Comparison of ENCODE assay signal across 12 cellular contexts in the genomic region with DNA sequence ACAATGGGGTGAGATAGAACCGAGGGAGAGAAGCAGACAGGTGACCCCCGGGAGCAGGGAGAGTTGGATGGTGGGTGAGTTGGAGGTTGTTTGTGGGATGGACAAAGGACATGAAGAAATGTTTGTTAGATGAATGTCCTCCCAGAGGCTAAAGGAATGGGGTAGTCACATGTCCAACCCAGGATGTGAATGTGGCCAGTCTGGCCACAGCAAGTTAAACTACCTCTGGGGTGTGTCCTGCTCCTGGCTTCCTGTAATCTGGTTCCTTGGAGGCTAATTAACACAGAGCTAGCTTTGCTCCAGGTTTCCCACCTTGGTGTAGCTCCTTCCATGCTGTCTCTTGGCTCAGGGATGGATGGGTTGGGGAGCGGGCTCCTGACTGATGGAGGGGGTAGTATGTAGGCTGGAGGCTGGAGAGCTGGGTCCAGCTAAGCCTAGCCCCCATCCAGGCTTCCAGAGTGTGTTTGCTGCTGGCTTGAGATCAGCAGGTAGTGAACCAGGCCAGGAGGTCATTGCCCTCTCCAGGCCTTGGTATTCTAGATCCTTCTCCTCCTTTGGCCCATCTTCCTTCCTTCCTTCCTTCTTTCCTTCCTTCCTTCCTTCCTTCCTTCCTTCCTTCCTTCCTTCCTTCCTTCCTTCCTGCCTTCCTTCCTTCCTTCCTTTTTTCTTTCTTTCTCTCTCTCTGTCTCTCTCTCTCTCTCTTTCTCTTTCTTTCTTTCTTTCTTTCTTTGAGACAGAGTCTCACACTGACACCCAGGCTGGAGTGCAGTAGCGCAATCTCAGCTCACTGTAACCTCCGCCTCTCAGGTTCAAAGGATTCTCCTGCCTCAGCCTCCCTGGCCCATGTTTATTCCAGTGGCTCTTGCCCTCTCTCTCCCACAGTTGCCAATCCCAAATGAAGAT. TPM values are rescaled to one million over a fixed set of nuclear protein-coding genes. Genes with fewer than 3 reads are reported as not detected.
A peak's percentile ranks its signal among the peaks of the same experiment; 100 is the strongest.
DNase-seq lines count a peak whose midpoint lies in the region; ATAC-seq and TF ChIP-seq lines count a peak whose summit lies in the region.
"Had no signal": no experiment of that assay in that cellular context is flagged by ENCODE, and none has a peak within 500 bp of the region (broad histone marks: within the 10 kb centered on the region; RNA-seq: fewer than 3 reads in every experiment).

No MANE protein-coding gene starts in this region.

- TF ChIP-seq CTCF in PC-3 (conservative IDR thresholded peaks at IDR 0.05; ENCODE audit: low read depth, low read length) (no peak), foreskin keratinocyte (conservative IDR thresholded peaks at IDR 0.05) (no peak), omental fat pad (IDR thresholded peaks at IDR 0.05) (no peak)

- no peak overlapping the region for H3K4me3 ChIP-seq in PC-3 (ENCODE audit: low read length)
- H3K4me3 ChIP-seq: vagina had no signal

- no peaks in the 10 kb centered on the region for H3K27me3 Mint-ChIP-seq in activated naive CD4-positive, alpha-beta T cell treated with anti-CD3 and anti-CD28 coated beads, Interleukin-2, amount 50 U/mL, for 24 hours
- H3K27me3 Mint-ChIP-seq in stimulated activated naive B cell treated with anti-CD40 and anti-IgM and Interleukin-4, amounts not matched to agents 10 μg/mL and 1 μg/mL and 100 μg/mL, for 72 hours = no peaks in the 10 kb centered on the region

- peaks cover 4% of the 10 kb centered on the region for H3K4me1 Mint-ChIP-seq in activated naive CD4-positive, alpha-beta T cell treated with anti-CD3 and anti-CD28 coated beads, Interleukin-2, amount 50 U/mL, for 24 hours
- H3K4me1 Mint-ChIP-seq in stimulated activated naive B cell treated with anti-CD40 and anti-IgM and Interleukin-4, amounts not matched to agents 10 μg/mL and 1 μg/mL and 100 μg/mL, for 72 hours = peaks cover 26 to 46% of the 10 kb centered on the region in 2 donors

- H3K36me3 ChIP-seq in PC-3 (ENCODE audit: low read depth, low read length) = no peaks in the 10 kb centered on the region
- H3K36me3 ChIP-seq: vagina had no signal

- H3K9me2 ChIP-seq in PC-3 (replicated peaks; ENCODE audit: low read length) = no peaks in the 10 kb centered on the region

- peak; percentile 73 for ATAC-seq in PC-3
- peak; percentile 42 for ATAC-seq in foreskin keratinocyte
- ATAC-seq in stimulated activated naive B cell treated with anti-CD40 and anti-IgM and Interleukin-4, amounts not matched to agents 10 μg/mL and 1 μg/mL and 100 μg/mL, for 72 hours (replicated peaks) = no peak
- ATAC-seq in HG03378 (IDR thresholded peaks at IDR 0.05; ENCODE audit: unreplicated experiment) = no peak
- ATAC-seq in omental fat pad (ENCODE audit: low FRiP score) = no peak
- ATAC-seq: left cardiac atrium had no signal

- CTCF ChIA-PET in PC-3 (lab: Charles Lee) = no interaction called here

- H3K27ac ChIP-seq in PC-3 (ENCODE audit: low read length) (0 out of 2 replicates have a peak overlapping the region, but pooled peaks have one; percentile 30), foreskin keratinocyte (no peak overlapping the region)
- H3K27ac ChIP-seq: vagina had no signal

- H3K9me3 ChIP-seq in PC-3 (ENCODE audit: low read length) = no peaks in the 10 kb centered on the region
- H3K9me3 ChIP-seq: vagina had no signal

- POLR2A ChIA-PET in PC-3 (lab: Charles Lee; ENCODE audit: unreplicated experiment) = interaction anchor here (0.5 kb wide), 1 partner anchor 209 kb away, joined by 3 read pairs; no protein-coding TSS in a partner anchor

- H3K27me3 ChIP-seq in PC-3 (ENCODE audit: low read length) (no peaks in the 10 kb centered on the region), foreskin keratinocyte (no peaks in the 10 kb centered on the region)
- H3K27me3 ChIP-seq: vagina had no signal

- H3K4me3 Mint-ChIP-seq in activated naive CD4-positive, alpha-beta T cell treated with anti-CD3 and anti-CD28 coated beads, Interleukin-2, amount 50 U/mL, for 24 hours = no peak overlapping the region
- H3K4me3 Mint-ChIP-seq in stimulated activated naive B cell treated with anti-CD40 and anti-IgM and Interleukin-4, amounts not matched to agents 10 μg/mL and 1 μg/mL and 100 μg/mL, for 72 hours = peak overlapping the region in 1 of 2 donors; percentile 4

- no peaks in the 10 kb centered on the region for H3K79me2 ChIP-seq in PC-3 (ENCODE audit: low read length)

- H3K36me3 Mint-ChIP-seq in activated naive CD4-positive, alpha-beta T cell treated with anti-CD3 and anti-CD28 coated beads, Interleukin-2, amount 50 U/mL, for 24 hours = no peaks in the 10 kb centered on the region
- no peaks in the 10 kb centered on the region for H3K36me3 Mint-ChIP-seq in stimulated activated naive B cell treated with anti-CD40 and anti-IgM and Interleukin-4, amounts not matched to agents 10 μg/mL and 1 μg/mL and 100 μg/mL, for 72 hours

- H4K20me1 ChIP-seq in PC-3 (ENCODE audit: low read length) = no peaks in the 10 kb centered on the region

- intact Hi-C loops in PC-3 (cut with micrococcal nuclease) = no loop called here

- no peaks in the 10 kb centered on the region for H3F3A ChIP-seq in PC-3 (ENCODE audit: low read length, unreplicated experiment)

- H2AFZ ChIP-seq in PC-3 (ENCODE audit: low read length) = peak overlapping the region; percentile 43

- no peaks in the 10 kb centered on the region for H3K9me3 Mint-ChIP-seq in activated naive CD4-positive, alpha-beta T cell treated with anti-CD3 and anti-CD28 coated beads, Interleukin-2, amount 50 U/mL, for 24 hours
- no peaks in the 10 kb centered on the region for H3K9me3 Mint-ChIP-seq in stimulated activated naive B cell treated with anti-CD40 and anti-IgM and Interleukin-4, amounts not matched to agents 10 μg/mL and 1 μg/mL and 100 μg/mL, for 72 hours

- H3K27ac Mint-ChIP-seq in activated naive CD4-positive, alpha-beta T cell treated with anti-CD3 and anti-CD28 coated beads, Interleukin-2, amount 50 U/mL, for 24 hours = peak overlapping the region; percentile 80
- H3K27ac Mint-ChIP-seq in stimulated activated naive B cell treated with anti-CD40 and anti-IgM and Interleukin-4, amounts not matched to agents 10 μg/mL and 1 μg/mL and 100 μg/mL, for 72 hours = peak overlapping the region; percentile 68

- no TSS peak for BruUV-seq in PC-3 (replicated peaks; lab: Mats Ljungman, UMichigan)

- H3K4me2 ChIP-seq in PC-3 (ENCODE audit: low read length) = peak overlapping the region; percentile 44; the same call in 1 of the 2 replicates

- H3K4me1 ChIP-seq in PC-3 (ENCODE audit: insufficient read depth, low read length) (peaks cover 11% of the 10 kb centered on the region), foreskin keratinocyte (peaks cover 39% of the 10 kb centered on the region)

- H3K9ac ChIP-seq in PC-3 (ENCODE audit: low read length) = no peak overlapping the region

- no peak for DNase-seq in activated naive CD4-positive, alpha-beta T cell treated with anti-CD3 and anti-CD28 coated beads, Interleukin-2, amount 50 U/mL, for 16 hours
- DNase-seq in PC-3 (peak; percentile 59), foreskin keratinocyte (peak; percentile 80 to 94), omental fat pad (ENCODE audit: low spot score) (no peak), DMS 273 (lab: John Stamatoyannopoulos, UW; ENCODE audit: unreplicated experiment) (no peak)
- no peak for DNase-seq in stimulated activated naive B cell treated with anti-CD40 and anti-IgM and Interleukin-4, amounts not matched to agents 10 μg/mL and 1 μg/mL and 100 μg/mL, for 72 hours
- DNase-seq: activated CD8-positive, alpha-beta memory T cell treated with anti-CD3 and anti-CD28 coated beads, Interleukin-2, amount 50 U/mL, for 4 hours; left cardiac atrium; NCI-H226 had no signal

RNA-seq across cellular contexts. Expression of gene UBE2G1, which starts 28.0 kb away (rescaled TPM):
- total RNA-seq in PC-3 (2014; rRNA removed) (35.8 and 46.8 TPM in 2 replicates), foreskin keratinocyte (57.0 and 63.3 TPM in 2 replicates), omental fat pad (10 to 100 TPM; 34.7 to 45.6 (median 40.3) TPM)
- 34.0 and 36.4 TPM in 2 replicates for polyA plus RNA-seq in foreskin keratinocyte

RNA-seq across cellular contexts. Expression of gene SPNS3, which starts 39.3 kb away (rescaled TPM):
- total RNA-seq in PC-3 (2014; rRNA removed) (0.69 and 2.6 TPM in 2 replicates), foreskin keratinocyte (not detected in 2 replicates), omental fat pad (1 to 10 TPM in 1 of 4 donors, under 1 TPM in 1, not detected in 2; 0.47 to 1.0 TPM)
- 0.12 TPM in 1 of 2 replicates, not detected in the other for polyA plus RNA-seq in foreskin keratinocyte
- total RNA-seq: vagina had no signal

Comparison
In these comparisons a context has a peak if more than half of its experiments do, and no peak if none do; other contexts are left out.
1. DNase-seq: peak in PC-3 (single experiment) and foreskin keratinocyte (2 of 2); none in activated naive CD4-positive, alpha-beta T cell treated with anti-CD3 and anti-CD28 coated beads, Interleukin-2, amount 50 U/mL, for 16 hours (single experiment), stimulated activated naive B cell treated with anti-CD40 and anti-IgM and Interleukin-4, amounts not matched to agents 10 μg/mL and 1 μg/mL and 100 μg/mL, for 72 hours (single experiment), omental fat pad (single experiment) and DMS 273 (single experiment).
2. ATAC-seq: peak in PC-3 (single experiment) and foreskin keratinocyte (single experiment); none in stimulated activated naive B cell treated with anti-CD40 and anti-IgM and Interleukin-4, amounts not matched to agents 10 μg/mL and 1 μg/mL and 100 μg/mL, for 72 hours (0 of 2), HG03378 (single experiment) and omental fat pad (single experiment).